ENCODE assay signal across 17 cellular contexts in genomic region chr13:111853146-111853545, GRCh38.
DNase-seq lines count a peak whose midpoint lies in the region; FAIRE-seq and TF ChIP-seq lines count a peak whose summit lies in the region.
"Had no signal": no experiment of that assay in that cellular context is flagged by ENCODE, and none has a peak within 500 bp of the region (broad histone marks: within the 10 kb centered on the region; RNA-seq: fewer than 3 reads in every experiment).

No MANE protein-coding gene starts in this region.

- H3K4me2 ChIP-seq in hepatocyte (peak overlapping the region; percentile 14), neuronal stem cell (ENCODE audit: insufficient read depth, low read length, poor library complexity, severe bottlenecking) (no peak overlapping the region), H9 (ENCODE audit: insufficient read depth, insufficient read length, low read length) (no peak overlapping the region)
- H3K4me2 ChIP-seq: A549 had no signal

- H3K27ac Mint-ChIP-seq in H9: no peak overlapping the region
- H3K27ac Mint-ChIP-seq: CD4-positive, alpha-beta memory T cell had no signal

- TF ChIP-seq POLR2A in H54 (IDR thresholded peaks at IDR 0.05; ENCODE audit: low read depth, low read length): no peak

- H2BK120ac ChIP-seq in neuronal stem cell (ENCODE audit: low read depth, low read length): no peak overlapping the region
- no peak overlapping the region for H2BK120ac ChIP-seq in H9 (ENCODE audit: low read depth, low read length, poor library complexity, severe bottlenecking)

- H2AFZ ChIP-seq in hepatocyte (no peak overlapping the region), neuronal stem cell (ENCODE audit: low read length) (peak overlapping the region; percentile 27), H9 (ENCODE audit: low read length) (no peak overlapping the region)

- no peak overlapping the region for H3K27ac ChIP-seq in hepatocyte
- no peak overlapping the region for H3K27ac ChIP-seq in neuronal stem cell (replicated peaks; ENCODE audit: low read length)
- no peak overlapping the region for H3K27ac ChIP-seq in H9 (ENCODE audit: insufficient read length, low read depth, low read length)
- H3K27ac ChIP-seq: A549, C4-2B had no signal

- no peak overlapping the region for H4K5ac ChIP-seq in H9 (ENCODE audit: insufficient read length, low read depth, low read length)

- H3K36me3 Mint-ChIP-seq in H9 (ENCODE audit: insufficient read depth in 1 of 3, low read depth in 3 of 3): peaks cover 0 to 6% (median 2%) of the 10 kb centered on the region in 3 experiments; a peak in 4 of 7 replicates
- H3K36me3 Mint-ChIP-seq: CD4-positive, alpha-beta memory T cell had no signal

- no peak overlapping the region for H3K56ac ChIP-seq in H9 (ENCODE audit: insufficient read length, low read depth, low read length)

- H3K36me3 ChIP-seq in hepatocyte (replicated peaks; ENCODE audit: insufficient read depth, low read depth): no peaks in the 10 kb centered on the region
- no peaks in the 10 kb centered on the region for H3K36me3 ChIP-seq in neuronal stem cell (replicated peaks in 1 of 2; ENCODE audit: control insufficient read depth in 2 of 2, insufficient read depth in 2 of 2, low read length in 2 of 2)
- H3K36me3 ChIP-seq: BE2C had no signal

- H3K4me3 ChIP-seq in hepatocyte (no peak overlapping the region), neuronal stem cell (ENCODE audit: low read length in 2 of 2) (no peak overlapping the region)
- H3K4me3 ChIP-seq: A549 had no signal

- H3K9me3 ChIP-seq in hepatocyte (ENCODE audit: low read depth): no peaks in the 10 kb centered on the region
- H3K9me3 ChIP-seq in neuronal stem cell (replicated peaks in 1 of 2; ENCODE audit: control insufficient read depth in 2 of 2, insufficient read depth in 1 of 2, low read depth in 1 of 2, low read length in 2 of 2): peaks cover 0 to 7% of the 10 kb centered on the region in 2 donors
- H3K9me3 ChIP-seq in H9 (ENCODE audit: control insufficient read depth, low read depth, low read length): no peaks in the 10 kb centered on the region
- H3K9me3 ChIP-seq: A549, BE2C had no signal

- H3K27me3 ChIP-seq in hepatocyte (peaks cover 2% of the 10 kb centered on the region), neuronal stem cell (ENCODE audit: control insufficient read depth in 3 of 3, insufficient read depth in 3 of 3, low read depth in 1 of 3, low read length in 3 of 3) (peaks cover 0 to 8% (median 0%) of the 10 kb centered on the region in 3 experiments), H9 (ENCODE audit: insufficient read depth, low read length) (no peaks in the 10 kb centered on the region)

- no peak overlapping the region for H3K4me3 Mint-ChIP-seq in H9
- H3K4me3 Mint-ChIP-seq: CD4-positive, alpha-beta memory T cell had no signal

- H3K9ac ChIP-seq in neuronal stem cell (ENCODE audit: low read depth, low read length, poor library complexity) (no peak overlapping the region), H9 (ENCODE audit: extremely low read depth, insufficient read length, low read length) (no peak overlapping the region)

- no peak overlapping the region for H3K23ac ChIP-seq in neuronal stem cell (ENCODE audit: low read depth, low read length, poor library complexity)
- no peak overlapping the region for H3K23ac ChIP-seq in H9 (ENCODE audit: insufficient read length, low read depth, low read length)

- peaks cover 27 to 35% of the 10 kb centered on the region in 2 experiments for H3K4me1 Mint-ChIP-seq in H9
- H3K4me1 Mint-ChIP-seq: CD4-positive, alpha-beta memory T cell had no signal

- H2BK15ac ChIP-seq in neuronal stem cell (ENCODE audit: low read length) (no peak overlapping the region), H9 (ENCODE audit: low read depth, low read length) (no peak overlapping the region)

- H3K79me1 ChIP-seq in neuronal stem cell (ENCODE audit: low read depth, low read length) (no peaks in the 10 kb centered on the region), H9 (ENCODE audit: insufficient read depth, low read depth, low read length, poor library complexity, severe bottlenecking) (no peaks in the 10 kb centered on the region)

- H4K20me1 ChIP-seq in hepatocyte (ENCODE audit: insufficient read depth, poor library complexity, severe bottlenecking) (no peaks in the 10 kb centered on the region), H9 (ENCODE audit: control insufficient read depth, insufficient read depth, insufficient read length) (no peaks in the 10 kb centered on the region)

- peak; percentile 79 for DNase-seq in COLO668 (lab: John Stamatoyannopoulos, UW; ENCODE audit: unreplicated experiment)
- peak; percentile 72 for DNase-seq in NCI-H69 (lab: John Stamatoyannopoulos, UW)
- DNase-seq in hepatocyte (ENCODE audit: low spot score): no peak
- DNase-seq in neuronal stem cell (ENCODE audit: low spot score): no peak
- DNase-seq in OCI-M2 (lab: John Stamatoyannopoulos, UW; ENCODE audit: unreplicated experiment): no peak
- no peak for DNase-seq in H9
- DNase-seq in H54 (ENCODE audit: insufficient read length, low spot score): no peak
- DNase-seq: BE2C; CD4-positive, alpha-beta memory T cell; EL; GOT3; IMR-90 had no signal

- H4K91ac ChIP-seq in neuronal stem cell (ENCODE audit: low read depth, low read length, poor library complexity) (no peak overlapping the region), H9 (ENCODE audit: insufficient read length, low read depth, low read length) (no peak overlapping the region)

- H3K4ac ChIP-seq in neuronal stem cell (ENCODE audit: low read length): no peak overlapping the region
- no peak overlapping the region for H3K4ac ChIP-seq in H9 (ENCODE audit: low read depth, low read length)

- no peak overlapping the region for H2BK5ac ChIP-seq in neuronal stem cell (ENCODE audit: low read length)
- no peak overlapping the region for H2BK5ac ChIP-seq in H9 (ENCODE audit: insufficient read length, low read length)

- H3K79me2 ChIP-seq in hepatocyte (no peaks in the 10 kb centered on the region), H9 (ENCODE audit: insufficient read depth, low read length) (no peaks in the 10 kb centered on the region)

- peak overlapping the region; percentile 74 for H3K18ac ChIP-seq in neuronal stem cell (ENCODE audit: low read length)
- H3K18ac ChIP-seq in H9 (ENCODE audit: insufficient read length, low read depth, low read length): no peak overlapping the region

- H3K9me2 ChIP-seq in hepatocyte (replicated peaks; ENCODE audit: insufficient read depth): no peaks in the 10 kb centered on the region

- TF ChIP-seq CTCF in hepatocyte (IDR thresholded peaks at IDR 0.05; ENCODE audit: poor library complexity) (no peak), H9 (conservative IDR thresholded peaks at IDR 0.05) (no peak)

- H2BK20ac ChIP-seq in H9 (ENCODE audit: low read depth, low read length, poor library complexity, severe bottlenecking): no peak overlapping the region

- H3K4me1 ChIP-seq in hepatocyte (ENCODE audit: insufficient read depth): no peaks in the 10 kb centered on the region
- peaks cover 0 to 10% of the 10 kb centered on the region in 2 donors for H3K4me1 ChIP-seq in neuronal stem cell (ENCODE audit: control insufficient read depth in 2 of 2, insufficient read depth in 1 of 2, low read depth in 1 of 2, low read length in 2 of 2)
- peaks cover 5% of the 10 kb centered on the region; the same call in 1 of the 2 replicates for H3K4me1 ChIP-seq in H9 (ENCODE audit: insufficient read depth, low read length)
- H3K4me1 ChIP-seq: A549, BE2C had no signal

- H2BK12ac ChIP-seq in neuronal stem cell (ENCODE audit: low read length): no peak overlapping the region
- no peak overlapping the region for H2BK12ac ChIP-seq in H9 (ENCODE audit: insufficient read length, low read depth, low read length)

- no peak overlapping the region for H4K8ac ChIP-seq in neuronal stem cell (ENCODE audit: low read depth, low read length)
- no peak overlapping the region for H4K8ac ChIP-seq in H9 (replicated peaks; ENCODE audit: insufficient read length, low read depth, low read length)

- 81% methylated on average over 15 of the region's 15 CpGs for WGBS in hepatocyte (ENCODE audit: low lambda C conversion rate, missing lambda C conversion rate)
- no CpG with 5 or more reads among the region's 15 CpGs for WGBS in neuronal stem cell (ENCODE audit: extremely low coverage in 2 of 2, insufficient read length in 2 of 2, insufficient replicate concordance in 1 of 2), 2 donors
- no CpG with 5 or more reads among the region's 15 CpGs for WGBS in H9 (ENCODE audit: extremely low coverage, insufficient read length, low lambda C conversion rate)

- H3K14ac ChIP-seq in neuronal stem cell (ENCODE audit: low read length): no peak overlapping the region
- no peak overlapping the region; the same call in 1 of the 2 replicates for H3K14ac ChIP-seq in H9 (ENCODE audit: insufficient read depth, low read length)

- peaks cover 6% of the 10 kb centered on the region for H3K27me3 Mint-ChIP-seq in H9 (ENCODE audit: low read depth)

- H3K23me2 ChIP-seq in H9 (ENCODE audit: insufficient read length, low read depth, low read length, poor library complexity, severe bottlenecking): no peaks in the 10 kb centered on the region

- H3K9me3 Mint-ChIP-seq in H9: peaks cover 5 to 6% of the 10 kb centered on the region in 2 experiments; a peak in 4 of 5 replicates

- no peak for FAIRE-seq in H54 (lab: Jason Lieb, UNC)
- FAIRE-seq: A549, D721Med, G401.6, GM12891 had no signal

- no peak overlapping the region for H3T11ph ChIP-seq in H9 (ENCODE audit: low read length)

- H2AK5ac ChIP-seq in neuronal stem cell (ENCODE audit: low read depth, low read length) (peak overlapping the region; percentile 92), H9 (ENCODE audit: insufficient read length, low read length) (no peak overlapping the region)

Comparison
In these comparisons a context has a peak if more than half of its experiments do, and no peak if none do; other contexts are left out.
1. DNase-seq: peak in COLO668 (single experiment) and NCI-H69 (single experiment); none in hepatocyte (single experiment), neuronal stem cell (single experiment), OCI-M2 (single experiment), H9 (single experiment) and H54 (single experiment).